ENCODE assay signal across 8 cellular contexts in genomic region chr12:26937863-26938659, GRCh38. TPM values are rescaled to one million over a fixed set of nuclear protein-coding genes. Genes with fewer than 3 reads are reported as not detected.
A peak's percentile ranks its signal among the peaks of the same experiment; 100 is the strongest.
DNase-seq lines count a peak whose midpoint lies in the region; ATAC-seq, FAIRE-seq and TF ChIP-seq lines count a peak whose summit lies in the region.

Gene FGFR1OP2, plus strand, starts transcription at chr12:26938470. Its CDS starts 15,689 bp downstream, at chr12:26954159.
A gene with protein sequence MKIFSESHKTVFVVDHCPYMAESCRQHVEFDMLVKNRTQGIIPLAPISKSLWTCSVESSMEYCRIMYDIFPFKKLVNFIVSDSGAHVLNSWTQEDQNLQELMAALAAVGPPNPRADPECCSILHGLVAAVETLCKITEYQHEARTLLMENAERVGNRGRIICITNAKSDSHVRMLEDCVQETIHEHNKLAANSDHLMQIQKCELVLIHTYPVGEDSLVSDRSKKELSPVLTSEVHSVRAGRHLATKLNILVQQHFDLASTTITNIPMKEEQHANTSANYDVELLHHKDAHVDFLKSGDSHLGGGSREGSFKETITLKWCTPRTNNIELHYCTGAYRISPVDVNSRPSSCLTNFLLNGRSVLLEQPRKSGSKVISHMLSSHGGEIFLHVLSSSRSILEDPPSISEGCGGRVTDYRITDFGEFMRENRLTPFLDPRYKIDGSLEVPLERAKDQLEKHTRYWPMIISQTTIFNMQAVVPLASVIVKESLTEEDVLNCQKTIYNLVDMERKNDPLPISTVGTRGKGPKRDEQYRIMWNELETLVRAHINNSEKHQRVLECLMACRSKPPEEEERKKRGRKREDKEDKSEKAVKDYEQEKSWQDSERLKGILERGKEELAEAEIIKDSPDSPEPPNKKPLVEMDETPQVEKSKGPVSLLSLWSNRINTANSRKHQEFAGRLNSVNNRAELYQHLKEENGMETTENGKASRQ (minus strand): TSS chr12:26937981. CDS start chr12:26936803, 1,178 bp downstream.

- 0 out of 2 replicates have a peak, but pooled peaks have one; percentile 0 for TF ChIP-seq CTCF in 22Rv1 (IDR thresholded peaks at IDR 0.05)
- peak in 1 of 7 experiments; percentile 14 for TF ChIP-seq CTCF in body of pancreas (IDR thresholded peaks at IDR 0.05)
- no peak for TF ChIP-seq CTCF in sigmoid colon (IDR thresholded peaks at IDR 0.05)

- H3K27me3 ChIP-seq in body of pancreas (no peaks in the 10 kb centered on the region), sigmoid colon (no peaks in the 10 kb centered on the region)

- peak within 1 kb of the TSS; percentile 78 to 86 for H3K4me3 ChIP-seq in body of pancreas
- peak within 1 kb of the TSS; percentile 71 to 96 (median 82) for H3K4me3 ChIP-seq in sigmoid colon

- peak; percentile 34 for FAIRE-seq in TTC549 (lab: Jason Lieb, UNC)

- intact Hi-C loops in body of pancreas (cut with DNase I) (no loop called here), sigmoid colon (cut with DNase I) (loop anchor here (1.0 to 10.0 kb wide), 5 partner anchors 76 to 369 kb away; partner anchors contain the start of gene TM7SF3)

- 0 to 1% methylated on average over 31 to 65 of the region's 66 CpGs for WGBS in body of pancreas, 2 donors
- 0 to 1% methylated on average over 66 of the region's 66 CpGs for WGBS in sigmoid colon, 2 donors

- peak within 1 kb of the TSS; percentile 83 for H3K27ac ChIP-seq in 22Rv1
- peak within 1 kb of the TSS; percentile 86 to 95 (median 88) for H3K27ac ChIP-seq in body of pancreas
- peak within 1 kb of the TSS; percentile 92 to 98 (median 96) for H3K27ac ChIP-seq in sigmoid colon

- TF ChIP-seq POLR2A in body of pancreas (IDR thresholded peaks at IDR 0.05) (peak; percentile 88 to 98 (median 98)), sigmoid colon (IDR thresholded peaks at IDR 0.05) (peak; percentile 99)

- DNase-seq in NCI-H2107 treated with DMSO at 0.1 percent for 48 hours (lab: John Stamatoyannopoulos, UW; ENCODE audit: unreplicated experiment) (peak; percentile 98), body of pancreas (peak; percentile 99), iPS DF 19.7 (ENCODE audit: low read depth, low spot score) (peak; percentile 91), sigmoid colon (peak; percentile 100)

- H3K4me1 ChIP-seq in body of pancreas (peaks cover 50% of the 10 kb centered on the region), sigmoid colon (peaks cover 0 to 60% (median 46%) of the 10 kb centered on the region in 4 donors)

- H3K36me3 ChIP-seq in body of pancreas (replicated peaks in 1 of 2; ENCODE audit: insufficient read depth in 1 of 2, low read depth in 2 of 2) (no peaks in the 10 kb centered on the region), sigmoid colon (peaks cover 0 to 1% (median 0%) of the 10 kb centered on the region in 4 donors)

- ATAC-seq in GM18520 (IDR thresholded peaks at IDR 0.05; ENCODE audit: unreplicated experiment) (peak; percentile 79), HG03064 (IDR thresholded peaks at IDR 0.05; ENCODE audit: low read depth, unreplicated experiment) (peak; percentile 59), body of pancreas (peak; percentile 95)

- peak in 1 of 4 donors; percentile 79 for TF ChIP-seq EP300 in sigmoid colon (IDR thresholded peaks at IDR 0.05)

- no peaks in the 10 kb centered on the region for H3K9me3 ChIP-seq in body of pancreas
- H3K9me3 ChIP-seq in sigmoid colon: no peaks in the 10 kb centered on the region

RNA-seq across cellular contexts. Expression of gene FGFR1OP2, which starts in this region (rescaled TPM):
- total RNA-seq in body of pancreas (10 to 100 TPM; 39.2 to 41.5 TPM), sigmoid colon (100 to 1,000 TPM in 2 of 4 donors, 10 to 100 TPM in 2; 65.2 to 117 (median 97.3) TPM)
- 10 to 100 TPM; 19.2 to 30.1 (median 23.4) TPM for polyA plus RNA-seq in sigmoid colon

RNA-seq across cellular contexts. Expression of the second gene that starts in this region (rescaled TPM):
- total RNA-seq in body of pancreas: 10 to 100 TPM; 12.9 to 13.0 TPM
- 10 to 100 TPM; 18.7 to 38.2 (median 28.6) TPM for total RNA-seq in sigmoid colon
- 10 to 100 TPM in 2 of 3 donors, 1 to 10 TPM in 1; 9.7 to 18.6 (median 14.3) TPM for polyA plus RNA-seq in sigmoid colon

Comparison
In these comparisons a context has a peak if more than half of its experiments do, and no peak if none do; other contexts are left out.
1. Peak in every context shown above with its lines: DNase-seq, ATAC-seq, H3K4me3 ChIP-seq and H3K27ac ChIP-seq.